8 cellular contexts compared by ENCODE assay signal in the genomic region with DNA sequence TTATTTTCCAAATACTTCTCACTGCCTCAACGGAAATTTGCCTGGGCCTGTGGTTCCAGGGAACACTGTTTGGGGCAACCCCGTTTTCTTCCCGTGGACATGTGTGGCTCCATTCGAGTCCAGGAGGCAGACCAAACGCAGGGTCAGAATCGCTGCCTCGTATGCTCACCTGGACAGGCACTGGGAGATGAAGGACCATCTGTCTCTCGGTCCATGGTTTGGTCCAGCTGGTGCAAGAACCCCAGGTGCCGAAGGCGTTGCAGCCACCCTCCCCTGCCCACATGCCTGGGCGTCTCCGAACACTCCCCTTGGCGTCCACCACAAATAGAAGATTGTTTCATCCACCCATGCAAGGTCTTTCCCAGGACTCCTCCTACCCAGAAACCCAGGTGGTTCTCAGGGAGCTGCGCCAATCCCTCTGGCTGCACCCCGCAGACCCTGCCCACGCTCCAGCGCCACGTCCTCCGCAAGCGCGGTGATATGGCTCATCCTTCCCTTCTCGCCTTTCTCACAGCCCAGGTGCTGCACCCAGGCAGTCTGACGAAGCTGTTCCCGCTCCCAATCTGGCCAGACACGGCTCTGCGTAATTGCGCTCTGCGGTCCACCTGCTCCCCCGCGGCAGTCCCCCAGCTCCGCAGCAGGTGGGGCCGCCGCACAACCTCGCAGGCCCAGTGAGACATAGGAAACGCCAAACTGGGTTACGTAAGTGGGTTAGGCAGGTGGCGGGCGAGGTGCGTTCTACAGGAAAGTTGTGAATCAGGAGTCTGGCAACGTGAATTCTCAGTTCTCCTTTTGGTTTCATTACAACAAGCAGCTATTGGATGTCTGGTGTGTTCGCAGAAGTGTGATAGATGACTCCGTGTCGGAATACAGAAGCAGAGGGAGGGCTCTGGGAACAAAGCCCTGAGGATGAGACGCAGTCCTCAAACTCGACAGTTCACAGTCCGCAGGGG.
DNase-seq lines count a peak whose midpoint lies in the region; ATAC-seq and TF ChIP-seq lines count a peak whose summit lies in the region.

No MANE protein-coding gene starts in this region.

- peak overlapping the region; percentile 75 for H3K4me2 ChIP-seq in SK-N-SH

- H3K9me2 ChIP-seq in SK-N-SH = no peaks in the 10 kb centered on the region

- CTCF ChIA-PET in SK-N-SH (lab: Yijun Ruan, JAX) = interaction anchor here (1.2 kb wide), 1 partner anchor 11 kb away, joined by 4 read pairs; no protein-coding TSS in a partner anchor

- no peaks in the 10 kb centered on the region for H3F3A ChIP-seq in SK-N-SH (replicated peaks; ENCODE audit: insufficient read depth)

- H3K27me3 ChIP-seq in SK-N-SH (ENCODE audit: insufficient read depth) = peaks cover 26% of the 10 kb centered on the region; the same call in 1 of the 2 replicates
- peaks cover 0 to 8% of the 10 kb centered on the region in 2 donors for H3K27me3 ChIP-seq in muscle layer of colon (ENCODE audit: control insufficient read depth in 1 of 2, insufficient read depth in 2 of 2, low read length in 2 of 2)
- H3K27me3 ChIP-seq in tibial nerve = peaks cover 0 to 18% of the 10 kb centered on the region in 2 donors

- TF ChIP-seq EP300 in Ishikawa (IDR thresholded peaks at IDR 0.05; ENCODE audit: borderline replicate concordance) = peak; percentile 85
- TF ChIP-seq EP300 in SK-N-SH (IDR thresholded peaks at IDR 0.05; ENCODE audit: borderline replicate concordance in 1 of 2, low read depth in 1 of 2, low read length in 1 of 2) = no peak
- no peak for TF ChIP-seq EP300 in tibial nerve (IDR thresholded peaks at IDR 0.05)

- H2AFZ ChIP-seq in SK-N-SH (ENCODE audit: low read depth) = no peak overlapping the region

- H3K4me3 ChIP-seq in SK-N-SH (ENCODE audit: low read depth in 2 of 2, low read length in 1 of 2) = peak overlapping the region; percentile 31 to 53; a peak in 3 of 4 replicates
- peak overlapping the region; percentile 53 to 60 for H3K4me3 ChIP-seq in muscle layer of colon (ENCODE audit: low read depth in 1 of 2, low read length in 2 of 2)
- H3K4me3 ChIP-seq in tibial nerve = peak overlapping the region in 3 of 4 donors; percentile 32 to 33 (median 33)

- peak; percentile 23; the same call in 1 of the 2 replicates for TF ChIP-seq CTCF in SK-N-SH (IDR thresholded peaks at IDR 0.05)
- TF ChIP-seq CTCF in tibial nerve (IDR thresholded peaks at IDR 0.05) = peak in 4 of 5 experiments; percentile 5 to 39 (median 17)

- H3K36me3 ChIP-seq in SK-N-SH (replicated peaks in 1 of 2; ENCODE audit: control insufficient read depth in 1 of 2, insufficient read depth in 2 of 2, low read length in 1 of 2) (no peaks in the 10 kb centered on the region), muscle layer of colon (ENCODE audit: insufficient read depth, low read length) (no peaks in the 10 kb centered on the region), tibial nerve (no peaks in the 10 kb centered on the region)

- H3K9ac ChIP-seq in SK-N-SH = no peak overlapping the region
- no peak overlapping the region for H3K9ac ChIP-seq in muscle layer of colon (ENCODE audit: low read length)

- TF ChIP-seq RAD21 in Ishikawa (IDR thresholded peaks at IDR 0.05; ENCODE audit: low read depth) (peak; percentile 59), SK-N-SH (IDR thresholded peaks at IDR 0.05; ENCODE audit: low read length) (no peak)

- peaks cover 0 to 3% of the 10 kb centered on the region in 2 experiments; a peak in 1 of 4 replicates for H3K4me1 ChIP-seq in SK-N-SH (ENCODE audit: control insufficient read depth in 1 of 2, insufficient read depth in 2 of 2, low read depth in 1 of 2, low read length in 1 of 2)
- H3K4me1 ChIP-seq in muscle layer of colon (ENCODE audit: insufficient read depth, low read length) = no peaks in the 10 kb centered on the region
- peaks cover 0 to 7% (median 3%) of the 10 kb centered on the region in 4 donors for H3K4me1 ChIP-seq in tibial nerve

- H3K27ac ChIP-seq in SK-N-SH (ENCODE audit: low read depth in 2 of 2, low read length in 1 of 2) = no peak overlapping the region
- H3K27ac ChIP-seq in muscle layer of colon (ENCODE audit: low read depth, low read length) = no peak overlapping the region
- H3K27ac ChIP-seq in tibial nerve = no peak overlapping the region

- ATAC-seq in GM21423 (IDR thresholded peaks at IDR 0.05; ENCODE audit: unreplicated experiment) = peak; percentile 93

- no peak for TF ChIP-seq POLR2A in erythroblast (IDR thresholded peaks at IDR 0.05; ENCODE audit: low read length)
- no peak for TF ChIP-seq POLR2A in tibial nerve (IDR thresholded peaks at IDR 0.05)

- DNase-seq in DMS79 treated with DMSO at 0.1 percent for 48 hours (lab: John Stamatoyannopoulos, UW) = peak; percentile 19
- DNase-seq in SK-N-SH = no peak
- DNase-seq in erythroblast (lab: John Stamatoyannopoulos, UW) = peak; percentile 21 to 54
- no peak for DNase-seq in tibial nerve (ENCODE audit: low spot score in 2 of 2)
- DNase-seq in GDM1 (lab: John Stamatoyannopoulos, UW) = no peak

- WGBS in SK-N-SH (ENCODE audit: low lambda C conversion rate) = 24% methylated on average over 30 of the region's 46 CpGs
- 32 to 33% methylated on average over 38 to 46 of the region's 46 CpGs for WGBS in tibial nerve, 2 donors

- no peaks in the 10 kb centered on the region for H4K20me1 ChIP-seq in SK-N-SH (ENCODE audit: insufficient read depth)

- POLR2A ChIA-PET in SK-N-SH (lab: Yijun Ruan, JAX) = no interaction called here

- H3K9me3 ChIP-seq in SK-N-SH = no peaks in the 10 kb centered on the region
- H3K9me3 ChIP-seq in muscle layer of colon (ENCODE audit: low read length) = no peaks in the 10 kb centered on the region
- H3K9me3 ChIP-seq in tibial nerve = no peaks in the 10 kb centered on the region

- H3K79me2 ChIP-seq in SK-N-SH (ENCODE audit: insufficient read depth) = no peaks in the 10 kb centered on the region

TF ChIP-seq in Ishikawa, 13 proteins besides CTCF, POLR2A, EP300 and RAD21 (continues in another document):
- TF ChIP-seq TEAD4 (IDR thresholded peaks at IDR 0.05) (no peak), TAF1 (IDR thresholded peaks at IDR 0.05; ENCODE audit: low read depth) (no peak), TCF12 (IDR thresholded peaks at IDR 0.05; ENCODE audit: low read depth) (peak; percentile 85), NFIC (IDR thresholded peaks at IDR 0.05) (peak; percentile 72; the same call in 1 of the 2 replicates), ZBTB7A (IDR thresholded peaks at IDR 0.05; ENCODE audit: low read depth) (peak; percentile 88)
- TF ChIP-seq, protein P1, sequence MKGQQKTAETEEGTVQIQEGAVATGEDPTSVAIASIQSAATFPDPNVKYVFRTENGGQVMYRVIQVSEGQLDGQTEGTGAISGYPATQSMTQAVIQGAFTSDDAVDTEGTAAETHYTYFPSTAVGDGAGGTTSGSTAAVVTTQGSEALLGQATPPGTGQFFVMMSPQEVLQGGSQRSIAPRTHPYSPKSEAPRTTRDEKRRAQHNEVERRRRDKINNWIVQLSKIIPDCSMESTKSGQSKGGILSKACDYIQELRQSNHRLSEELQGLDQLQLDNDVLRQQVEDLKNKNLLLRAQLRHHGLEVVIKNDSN (IDR thresholded peaks at IDR 0.05) = peak; percentile 2; the same call in 1 of the 2 replicates

TF ChIP-seq in SK-N-SH, 30 proteins besides CTCF, POLR2A, EP300 and RAD21 (continues in another document):
- TF ChIP-seq MAX (IDR thresholded peaks at IDR 0.05; ENCODE audit: low read depth) (no peak), GABPA (IDR thresholded peaks at IDR 0.05; ENCODE audit: low read depth) (no peak), RFX5 (IDR thresholded peaks at IDR 0.05; ENCODE audit: low read length) (no peak), RCOR1 (IDR thresholded peaks at IDR 0.05; ENCODE audit: low read length) (no peak), TCF12 (IDR thresholded peaks at IDR 0.05) (no peak), ELF1 (IDR thresholded peaks at IDR 0.05) (no peak), ZBTB33 (IDR thresholded peaks at IDR 0.05; ENCODE audit: borderline replicate concordance, low read depth) (no peak), JUND (IDR thresholded peaks at IDR 0.05) (no peak), MXI1 (IDR thresholded peaks at IDR 0.05; ENCODE audit: low read depth, low read length) (no peak), SMC3 (IDR thresholded peaks at IDR 0.05; ENCODE audit: low read depth, low read length) (no peak), NRF1 (IDR thresholded peaks at IDR 0.05; ENCODE audit: low read depth, low read length) (no peak)
- TF ChIP-seq, protein P1 (IDR thresholded peaks at IDR 0.05; ENCODE audit: borderline replicate concordance, low read depth) = no peak
- TF ChIP-seq, protein P2, sequence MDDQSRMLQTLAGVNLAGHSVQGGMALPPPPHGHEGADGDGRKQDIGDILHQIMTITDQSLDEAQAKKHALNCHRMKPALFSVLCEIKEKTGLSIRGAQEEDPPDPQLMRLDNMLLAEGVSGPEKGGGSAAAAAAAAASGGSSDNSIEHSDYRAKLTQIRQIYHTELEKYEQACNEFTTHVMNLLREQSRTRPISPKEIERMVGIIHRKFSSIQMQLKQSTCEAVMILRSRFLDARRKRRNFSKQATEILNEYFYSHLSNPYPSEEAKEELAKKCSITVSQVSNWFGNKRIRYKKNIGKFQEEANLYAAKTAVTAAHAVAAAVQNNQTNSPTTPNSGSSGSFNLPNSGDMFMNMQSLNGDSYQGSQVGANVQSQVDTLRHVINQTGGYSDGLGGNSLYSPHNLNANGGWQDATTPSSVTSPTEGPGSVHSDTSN (IDR thresholded peaks at IDR 0.05) = no peak

Comparison
In these comparisons a context has a peak if more than half of its experiments do, and no peak if none do; other contexts are left out.
1. DNase-seq: peak in DMS79 treated with DMSO at 0.1 percent for 48 hours (single experiment) and erythroblast (2 of 2); none in SK-N-SH (single experiment), tibial nerve (0 of 2) and GDM1 (single experiment).
2. Peak in every context shown above with its lines, with median percentiles within 50 percentile points of each other: H3K4me3 ChIP-seq.